ENCODE assay signal across 8 cellular contexts in genomic region chrX:136251042-136251991, GRCh38. TPM values are rescaled to one million over a fixed set of nuclear protein-coding genes. Genes with fewer than 3 reads are reported as not detected.
DNase-seq lines count a peak whose midpoint lies in the region; ATAC-seq and TF ChIP-seq lines count a peak whose summit lies in the region.

A gene with protein sequence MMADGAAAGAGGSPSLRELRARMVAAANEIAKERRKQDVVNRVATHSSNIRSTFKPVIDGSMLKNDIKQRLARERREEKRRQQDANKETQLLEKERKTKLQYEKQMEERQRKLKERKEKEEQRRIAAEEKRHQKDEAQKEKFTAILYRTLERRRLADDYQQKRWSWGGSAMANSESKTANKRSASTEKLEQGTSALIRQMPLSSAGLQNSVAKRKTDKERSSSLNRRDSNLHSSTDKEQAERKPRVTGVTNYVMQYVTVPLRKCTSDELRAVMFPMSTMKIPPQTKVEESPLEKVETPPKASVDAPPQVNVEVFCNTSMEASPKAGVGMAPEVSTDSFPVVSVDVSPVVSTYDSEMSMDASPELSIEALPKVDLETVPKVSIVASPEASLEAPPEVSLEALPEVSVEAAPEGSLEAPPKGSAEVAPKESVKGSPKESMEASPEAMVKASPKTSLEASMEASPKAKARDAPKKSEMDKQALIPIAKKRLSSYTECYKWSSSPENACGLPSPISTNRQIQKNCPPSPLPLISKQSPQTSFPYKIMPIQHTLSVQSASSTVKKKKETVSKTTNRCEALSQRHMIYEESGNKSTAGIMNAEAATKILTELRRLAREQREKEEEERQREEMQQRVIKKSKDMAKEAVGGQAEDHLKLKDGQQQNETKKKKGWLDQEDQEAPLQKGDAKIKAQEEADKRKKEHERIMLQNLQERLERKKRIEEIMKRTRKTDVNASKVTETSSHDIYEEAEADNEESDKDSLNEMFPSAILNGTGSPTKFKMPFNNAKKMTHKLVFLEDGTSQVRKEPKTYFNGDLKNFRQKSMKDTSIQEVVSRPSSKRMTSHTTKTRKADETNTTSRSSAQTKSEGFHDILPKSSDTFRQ (minus strand): TSS chrX:136251400. CDS start chrX:136251358, 42 bp downstream.

- peak within 1 kb of the TSS; percentile 73 for H3K4me3 ChIP-seq in thoracic aorta

- no peaks in the 10 kb centered on the region for H3K9me3 ChIP-seq in thoracic aorta

- no peaks in the 10 kb centered on the region for H3K27me3 ChIP-seq in thoracic aorta (replicated peaks; ENCODE audit: insufficient read depth)

- H3K27ac ChIP-seq in thoracic aorta = peak within 1 kb of the TSS; percentile 68 to 69

- DNase-seq in CD1c-positive myeloid dendritic cell (ENCODE audit: extremely low spot score) = peak; percentile 68
- DNase-seq in RPMI7951 (ENCODE audit: low read depth) = peak; percentile 49
- peak; percentile 57 for DNase-seq in activated effector memory CD4-positive, alpha-beta T cell treated with Interleukin-2 at 50 U/mL for 16 hours
- peak; percentile 16 for DNase-seq in foreskin melanocyte
- peak in 47 of 56 donors; percentile 1 to 62 (median 24) for DNase-seq in nucleus accumbens (lab: John Stamatoyannopoulos, UW)
- no peak for DNase-seq in thoracic aorta (ENCODE audit: low spot score)

- peaks cover 0 to 21% of the 10 kb centered on the region in 2 donors for H3K4me1 ChIP-seq in thoracic aorta (ENCODE audit: control insufficient read depth in 1 of 2, low read depth in 2 of 2)

- no peak for TF ChIP-seq CTCF in thoracic aorta (IDR thresholded peaks at IDR 0.05)

- peak; percentile 91 for ATAC-seq in GM19324 (IDR thresholded peaks at IDR 0.05; ENCODE audit: low FRiP score, unreplicated experiment)
- peak; percentile 83 for ATAC-seq in HG03457 (IDR thresholded peaks at IDR 0.05; ENCODE audit: unreplicated experiment)
- ATAC-seq in thoracic aorta (ENCODE audit: insufficient number of reproducible peaks, low FRiP score, low read depth) = peak; percentile 55

- H3K36me3 ChIP-seq in thoracic aorta = no peaks in the 10 kb centered on the region

RNA-seq across cellular contexts. Expression of the gene that starts here (rescaled TPM):
- 9.2 and 11.1 TPM in 2 replicates for total RNA-seq in RPMI7951 (2014; rRNA removed; shearing (Covaris generic))
- 10 to 100 TPM; 41.6 to 44.5 TPM for total RNA-seq in thoracic aorta
